12 cellular contexts compared by ENCODE assay signal in genomic region chr7:155519358-155519757, GRCh38. TPM values are rescaled to one million over a fixed set of nuclear protein-coding genes. Genes with fewer than 3 reads are reported as not detected.
"Had no signal": no experiment of that assay in that cellular context is flagged by ENCODE, and none has a peak within 500 bp of the region (broad histone marks: within the 10 kb centered on the region; RNA-seq: fewer than 3 reads in every experiment).

No MANE protein-coding gene starts in this region.

RNA-seq across cellular contexts. Expression of gene CNPY1, which starts 27.0 kb away (rescaled TPM):
- total RNA-seq: subcutaneous adipose tissue, suprapubic skin, thoracic aorta, thyroid gland, transverse colon, upper lobe of left lung, upper lobe of right lung, ureter, uterus, vagina had no signal
- polyA plus RNA-seq: stomach, urinary bladder had no signal
